Comparison of ENCODE assay signal across 8 cellular contexts in the genomic region with DNA sequence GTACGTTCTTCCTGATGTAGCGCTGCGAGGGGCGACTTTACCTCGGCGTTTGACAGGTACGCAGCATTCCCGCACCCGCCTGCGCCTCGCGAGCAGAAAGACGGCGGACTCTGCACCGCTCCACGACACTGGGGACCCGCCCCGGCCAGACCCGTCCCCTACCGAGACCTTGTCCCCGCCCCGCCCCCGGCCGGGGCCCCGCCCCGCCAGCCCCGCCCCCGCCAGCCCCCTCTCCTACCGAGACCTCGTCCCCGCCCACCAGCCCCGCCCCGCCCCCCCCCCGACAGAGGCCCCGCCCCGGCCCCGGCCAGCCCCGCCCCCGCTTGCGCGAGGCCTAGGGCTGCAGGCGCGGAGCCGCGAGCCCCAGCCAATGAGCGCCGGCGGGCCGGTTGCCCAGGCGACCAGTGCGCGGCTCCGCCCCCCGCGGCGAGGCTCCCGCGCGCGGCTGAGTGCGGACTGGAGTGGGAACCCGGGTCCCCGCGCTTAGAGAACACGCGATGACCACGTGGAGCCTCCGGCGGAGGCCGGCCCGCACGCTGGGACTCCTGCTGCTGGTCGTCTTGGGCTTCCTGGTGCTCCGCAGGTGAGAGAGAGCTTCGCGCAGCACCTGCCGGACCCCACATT. TPM values are rescaled to one million over a fixed set of nuclear protein-coding genes. Genes with fewer than 3 reads are reported as not detected.
A peak's percentile ranks its signal among the peaks of the same experiment; 100 is the strongest.
DNase-seq lines count a peak whose midpoint lies in the region; ATAC-seq, FAIRE-seq and TF ChIP-seq lines count a peak whose summit lies in the region.

A gene with protein sequence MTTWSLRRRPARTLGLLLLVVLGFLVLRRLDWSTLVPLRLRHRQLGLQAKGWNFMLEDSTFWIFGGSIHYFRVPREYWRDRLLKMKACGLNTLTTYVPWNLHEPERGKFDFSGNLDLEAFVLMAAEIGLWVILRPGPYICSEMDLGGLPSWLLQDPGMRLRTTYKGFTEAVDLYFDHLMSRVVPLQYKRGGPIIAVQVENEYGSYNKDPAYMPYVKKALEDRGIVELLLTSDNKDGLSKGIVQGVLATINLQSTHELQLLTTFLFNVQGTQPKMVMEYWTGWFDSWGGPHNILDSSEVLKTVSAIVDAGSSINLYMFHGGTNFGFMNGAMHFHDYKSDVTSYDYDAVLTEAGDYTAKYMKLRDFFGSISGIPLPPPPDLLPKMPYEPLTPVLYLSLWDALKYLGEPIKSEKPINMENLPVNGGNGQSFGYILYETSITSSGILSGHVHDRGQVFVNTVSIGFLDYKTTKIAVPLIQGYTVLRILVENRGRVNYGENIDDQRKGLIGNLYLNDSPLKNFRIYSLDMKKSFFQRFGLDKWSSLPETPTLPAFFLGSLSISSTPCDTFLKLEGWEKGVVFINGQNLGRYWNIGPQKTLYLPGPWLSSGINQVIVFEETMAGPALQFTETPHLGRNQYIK (plus strand): TSS at position 424 of the 624 bp plus-strand sequence. CDS start 74 bp downstream, at position 498.

- no peaks in the 10 kb centered on the region for H3K4me1 ChIP-seq in A549
- peaks cover 32% of the 10 kb centered on the region for H3K4me1 ChIP-seq in PC-9 (replicated peaks; ENCODE audit: insufficient read depth)
- no peaks in the 10 kb centered on the region for H3K4me1 ChIP-seq in osteoblast (ENCODE audit: insufficient read depth, low read length)

- no peaks in the 10 kb centered on the region; the same call in 1 of the 2 replicates for H4K20me1 ChIP-seq in PC-9 (ENCODE audit: insufficient read depth)
- no peaks in the 10 kb centered on the region for H4K20me1 ChIP-seq in osteoblast (ENCODE audit: insufficient read depth, low read length)

- no peak for TF ChIP-seq RAD21 in A549 (conservative IDR thresholded peaks at IDR 0.05 in 1 of 2, IDR thresholded peaks at IDR 0.05 in 1 of 2)

- H3K27ac ChIP-seq in A549 (peak within 1 kb of the TSS; percentile 22 to 46; a peak in 2 of 6 replicates), PC-9 (no peak within 1 kb of the TSS), osteoblast (ENCODE audit: low read depth, low read length) (no peak within 1 kb of the TSS)

- CTCF ChIA-PET in A549 (lab: Yijun Ruan, JAX) (no interaction called here), PC-9 (lab: Charles Lee) (no interaction called here)

- no peak for TF ChIP-seq POLR2A in A549 (IDR thresholded peaks at IDR 0.05; ENCODE audit: low read length)

- intact Hi-C loops in PC-9 (cut with micrococcal nuclease; ENCODE audit: unreplicated experiment): loop anchor here (5.0 kb wide), 1 partner anchor 79 kb away; a partner anchor contains a TSS

- peak; percentile 35 to 43 for DNase-seq in A549 (ENCODE audit: low read depth in 1 of 2, low spot score in 1 of 2)
- peak; percentile 41 to 73 for DNase-seq in PC-9
- peak; percentile 78 for DNase-seq in activated gamma-delta T cell treated with Interleukin-2 at 50 U/mL for 16 hours
- peak; percentile 93 for DNase-seq in germinal center (ENCODE audit: low spot score)
- DNase-seq in osteoblast (ENCODE audit: insufficient read length, low spot score, missing footprints): peak; percentile 88
- peak; percentile 60 for DNase-seq in superior temporal gyrus (ENCODE audit: extremely low spot score)

- FAIRE-seq in A549 (lab: Jason Lieb, UNC): no peak

- H3K4me3 ChIP-seq in A549 (peak within 1 kb of the TSS; percentile 48), PC-9 (peak within 1 kb of the TSS; percentile 99), osteoblast (ENCODE audit: insufficient read depth, low read length) (no peak within 1 kb of the TSS)

- H2AFZ ChIP-seq in PC-9 (peak within 1 kb of the TSS; percentile 99), osteoblast (ENCODE audit: low read length) (peak within 1 kb of the TSS; percentile 41)

- H3K36me3 ChIP-seq in PC-9 (ENCODE audit: low read depth) (no peaks in the 10 kb centered on the region), osteoblast (ENCODE audit: insufficient read depth, low read length) (no peaks in the 10 kb centered on the region)

- H3K79me2 ChIP-seq in PC-9 (ENCODE audit: low read depth): peaks cover 13% of the 10 kb centered on the region
- no peaks in the 10 kb centered on the region for H3K79me2 ChIP-seq in osteoblast (ENCODE audit: insufficient read depth, low read length)

- H3K4me2 ChIP-seq in A549: peak within 1 kb of the TSS; percentile 88
- peak within 1 kb of the TSS; percentile 92 for H3K4me2 ChIP-seq in PC-9
- H3K4me2 ChIP-seq in osteoblast (ENCODE audit: insufficient read depth, low read length): peak within 1 kb of the TSS; percentile 59

- H3K27me3 ChIP-seq in PC-9 (ENCODE audit: insufficient read depth, low read depth) (0 out of 2 replicates have a peak, but pooled peaks cover 6% of the 10 kb centered on the region), osteoblast (ENCODE audit: insufficient read depth, low read length) (peaks cover 31% of the 10 kb centered on the region)

- no peaks in the 10 kb centered on the region for H3K9me2 ChIP-seq in PC-9 (ENCODE audit: insufficient read depth)

- BruUV-seq in PC-9 (replicated peaks; lab: Mats Ljungman, UMichigan): no TSS peak

- POLR2A ChIA-PET in A549 (lab: Yijun Ruan, JAX): no interaction called here
- POLR2A ChIA-PET in PC-9 (lab: Charles Lee; ENCODE audit: unreplicated experiment): no interaction called here

- ATAC-seq in A549: peak; percentile 78 to 86
- ATAC-seq in GM19025 (IDR thresholded peaks at IDR 0.05; ENCODE audit: low read depth, unreplicated experiment): peak; percentile 84
- ATAC-seq in HG03460 (IDR thresholded peaks at IDR 0.05; ENCODE audit: unreplicated experiment): peak; percentile 71

- TF ChIP-seq EP300 in A549 (IDR thresholded peaks at IDR 0.05): no peak

- no peak for TF ChIP-seq CTCF in A549 (IDR thresholded peaks at IDR 0.05)
- TF ChIP-seq CTCF in PC-9 (conservative IDR thresholded peaks at IDR 0.05): no peak
- no peak for TF ChIP-seq CTCF in osteoblast (IDR thresholded peaks at IDR 0.05; ENCODE audit: extremely low read depth, low read depth, low read length)

- peaks cover 11% of the 10 kb centered on the region; the same call in 1 of the 2 replicates for H3F3A ChIP-seq in PC-9 (ENCODE audit: insufficient read depth, low read depth)

- H3K9me3 ChIP-seq in A549 (no peaks in the 10 kb centered on the region), PC-9 (ENCODE audit: insufficient read depth, low read depth) (no peaks in the 10 kb centered on the region), osteoblast (ENCODE audit: low read depth, low read length) (no peaks in the 10 kb centered on the region)

- 2% methylated on average over 16 of the region's 77 CpGs for WGBS in A549 (ENCODE audit: missing lambda C conversion rate)

TF ChIP-seq in A549, 52 proteins besides CTCF, POLR2A, EP300 and RAD21:
- TF ChIP-seq RNF2 (IDR thresholded peaks at IDR 0.05; ENCODE audit: borderline replicate concordance, low read depth): no peak
- TF ChIP-seq CHD2 (IDR thresholded peaks at IDR 0.05; ENCODE audit: low read length, partially characterized antibody): no peak
- TF ChIP-seq, protein P1, sequence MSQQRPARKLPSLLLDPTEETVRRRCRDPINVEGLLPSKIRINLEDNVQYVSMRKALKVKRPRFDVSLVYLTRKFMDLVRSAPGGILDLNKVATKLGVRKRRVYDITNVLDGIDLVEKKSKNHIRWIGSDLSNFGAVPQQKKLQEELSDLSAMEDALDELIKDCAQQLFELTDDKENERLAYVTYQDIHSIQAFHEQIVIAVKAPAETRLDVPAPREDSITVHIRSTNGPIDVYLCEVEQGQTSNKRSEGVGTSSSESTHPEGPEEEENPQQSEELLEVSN (IDR thresholded peaks at IDR 0.05; ENCODE audit: borderline replicate concordance, low read depth): peak; percentile 70; the same call in 1 of the 2 replicates
- TF ChIP-seq, protein P2, sequence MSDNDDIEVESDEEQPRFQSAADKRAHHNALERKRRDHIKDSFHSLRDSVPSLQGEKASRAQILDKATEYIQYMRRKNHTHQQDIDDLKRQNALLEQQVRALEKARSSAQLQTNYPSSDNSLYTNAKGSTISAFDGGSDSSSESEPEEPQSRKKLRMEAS (IDR thresholded peaks at IDR 0.05): peak; percentile 66
- no peak for TF ChIP-seq ZC3H11A (IDR thresholded peaks at IDR 0.05)

RNA-seq across cellular contexts. Expression of the gene that starts here (rescaled TPM):
- polyA plus RNA-seq in A549 (2011; rRNA removed) (3.5 and 3.6 TPM in 2 replicates), A549 (2017; fragmentation: RNase III; extraction: RNeasy Plus Mini Kit Qiagen cat#74134 plus additional on column Dnase treatment) (0.94 to 1.1 TPM (median 1.1 TPM) in 3 replicates)
- 3.4 and 4.1 TPM in 2 replicates for polyA plus RNA-seq in A549 (2012; cell fraction: cytosol; rRNA removed)
- polyA plus RNA-seq in A549 (2012; cell fraction: nucleus; rRNA removed): 8.5 and 8.8 TPM in 2 replicates
- polyA minus RNA-seq in A549 (2011; rRNA and poly(A)+ RNA removed): 2.6 and 3.3 TPM in 2 replicates
- total RNA-seq in PC-9 (2021) (28.8 and 32.2 TPM in 2 replicates), osteoblast (0.29 and 0.36 TPM in 2 replicates)

Comparison
In these comparisons a context has a peak if more than half of its experiments do, and no peak if none do; other contexts are left out.
1. RNA of the gene that starts here (total RNA-seq): 28.8 to 32.2 TPM in PC-9; 0.29 to 0.36 TPM in osteoblast; every median in the first group is over 10 times any median in the second.
2. Peak in DNase-seq and H3K4me2 ChIP-seq in osteoblast; RNA of the gene not detected or under 1 TPM.
3. DNase-seq: peak in every context shown above with its lines; median percentile 93 in germinal center; 88 in osteoblast; 78 in activated gamma-delta T cell treated with Interleukin-2 at 50 U/mL for 16 hours; 60 in superior temporal gyrus; 57 in PC-9; 39 in A549.
4. H3K27ac ChIP-seq: peak in A549 (2 of 2); none in PC-9 (single experiment) and osteoblast (single experiment).
5. Peak in every context shown above with its lines, with median percentiles within 50 percentile points of each other: ATAC-seq and H3K4me2 ChIP-seq.